Comparison of ENCODE assay signal across 1 cellular context in the genomic region with DNA sequence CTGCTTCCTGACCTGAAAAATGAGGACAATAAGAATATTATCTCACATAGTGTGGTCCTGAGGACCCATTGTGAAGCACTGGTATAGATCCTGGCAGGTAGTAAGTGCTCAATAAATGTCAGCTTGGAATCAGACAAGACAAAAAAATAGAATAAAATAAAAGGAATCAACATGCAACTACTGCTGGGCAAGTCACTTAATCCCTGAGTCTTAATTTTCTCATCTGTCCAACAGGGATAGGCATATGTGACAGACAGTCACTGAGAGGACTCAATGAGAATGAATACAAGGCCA.
TF ChIP-seq lines count a peak whose summit lies in the region.

No MANE protein-coding gene starts in this region.

TF ChIP-seq in GM23338, 12 proteins besides CTCF, POLR2A, EP300 and RAD21 (continued from another document):
- TF ChIP-seq, protein P1, sequence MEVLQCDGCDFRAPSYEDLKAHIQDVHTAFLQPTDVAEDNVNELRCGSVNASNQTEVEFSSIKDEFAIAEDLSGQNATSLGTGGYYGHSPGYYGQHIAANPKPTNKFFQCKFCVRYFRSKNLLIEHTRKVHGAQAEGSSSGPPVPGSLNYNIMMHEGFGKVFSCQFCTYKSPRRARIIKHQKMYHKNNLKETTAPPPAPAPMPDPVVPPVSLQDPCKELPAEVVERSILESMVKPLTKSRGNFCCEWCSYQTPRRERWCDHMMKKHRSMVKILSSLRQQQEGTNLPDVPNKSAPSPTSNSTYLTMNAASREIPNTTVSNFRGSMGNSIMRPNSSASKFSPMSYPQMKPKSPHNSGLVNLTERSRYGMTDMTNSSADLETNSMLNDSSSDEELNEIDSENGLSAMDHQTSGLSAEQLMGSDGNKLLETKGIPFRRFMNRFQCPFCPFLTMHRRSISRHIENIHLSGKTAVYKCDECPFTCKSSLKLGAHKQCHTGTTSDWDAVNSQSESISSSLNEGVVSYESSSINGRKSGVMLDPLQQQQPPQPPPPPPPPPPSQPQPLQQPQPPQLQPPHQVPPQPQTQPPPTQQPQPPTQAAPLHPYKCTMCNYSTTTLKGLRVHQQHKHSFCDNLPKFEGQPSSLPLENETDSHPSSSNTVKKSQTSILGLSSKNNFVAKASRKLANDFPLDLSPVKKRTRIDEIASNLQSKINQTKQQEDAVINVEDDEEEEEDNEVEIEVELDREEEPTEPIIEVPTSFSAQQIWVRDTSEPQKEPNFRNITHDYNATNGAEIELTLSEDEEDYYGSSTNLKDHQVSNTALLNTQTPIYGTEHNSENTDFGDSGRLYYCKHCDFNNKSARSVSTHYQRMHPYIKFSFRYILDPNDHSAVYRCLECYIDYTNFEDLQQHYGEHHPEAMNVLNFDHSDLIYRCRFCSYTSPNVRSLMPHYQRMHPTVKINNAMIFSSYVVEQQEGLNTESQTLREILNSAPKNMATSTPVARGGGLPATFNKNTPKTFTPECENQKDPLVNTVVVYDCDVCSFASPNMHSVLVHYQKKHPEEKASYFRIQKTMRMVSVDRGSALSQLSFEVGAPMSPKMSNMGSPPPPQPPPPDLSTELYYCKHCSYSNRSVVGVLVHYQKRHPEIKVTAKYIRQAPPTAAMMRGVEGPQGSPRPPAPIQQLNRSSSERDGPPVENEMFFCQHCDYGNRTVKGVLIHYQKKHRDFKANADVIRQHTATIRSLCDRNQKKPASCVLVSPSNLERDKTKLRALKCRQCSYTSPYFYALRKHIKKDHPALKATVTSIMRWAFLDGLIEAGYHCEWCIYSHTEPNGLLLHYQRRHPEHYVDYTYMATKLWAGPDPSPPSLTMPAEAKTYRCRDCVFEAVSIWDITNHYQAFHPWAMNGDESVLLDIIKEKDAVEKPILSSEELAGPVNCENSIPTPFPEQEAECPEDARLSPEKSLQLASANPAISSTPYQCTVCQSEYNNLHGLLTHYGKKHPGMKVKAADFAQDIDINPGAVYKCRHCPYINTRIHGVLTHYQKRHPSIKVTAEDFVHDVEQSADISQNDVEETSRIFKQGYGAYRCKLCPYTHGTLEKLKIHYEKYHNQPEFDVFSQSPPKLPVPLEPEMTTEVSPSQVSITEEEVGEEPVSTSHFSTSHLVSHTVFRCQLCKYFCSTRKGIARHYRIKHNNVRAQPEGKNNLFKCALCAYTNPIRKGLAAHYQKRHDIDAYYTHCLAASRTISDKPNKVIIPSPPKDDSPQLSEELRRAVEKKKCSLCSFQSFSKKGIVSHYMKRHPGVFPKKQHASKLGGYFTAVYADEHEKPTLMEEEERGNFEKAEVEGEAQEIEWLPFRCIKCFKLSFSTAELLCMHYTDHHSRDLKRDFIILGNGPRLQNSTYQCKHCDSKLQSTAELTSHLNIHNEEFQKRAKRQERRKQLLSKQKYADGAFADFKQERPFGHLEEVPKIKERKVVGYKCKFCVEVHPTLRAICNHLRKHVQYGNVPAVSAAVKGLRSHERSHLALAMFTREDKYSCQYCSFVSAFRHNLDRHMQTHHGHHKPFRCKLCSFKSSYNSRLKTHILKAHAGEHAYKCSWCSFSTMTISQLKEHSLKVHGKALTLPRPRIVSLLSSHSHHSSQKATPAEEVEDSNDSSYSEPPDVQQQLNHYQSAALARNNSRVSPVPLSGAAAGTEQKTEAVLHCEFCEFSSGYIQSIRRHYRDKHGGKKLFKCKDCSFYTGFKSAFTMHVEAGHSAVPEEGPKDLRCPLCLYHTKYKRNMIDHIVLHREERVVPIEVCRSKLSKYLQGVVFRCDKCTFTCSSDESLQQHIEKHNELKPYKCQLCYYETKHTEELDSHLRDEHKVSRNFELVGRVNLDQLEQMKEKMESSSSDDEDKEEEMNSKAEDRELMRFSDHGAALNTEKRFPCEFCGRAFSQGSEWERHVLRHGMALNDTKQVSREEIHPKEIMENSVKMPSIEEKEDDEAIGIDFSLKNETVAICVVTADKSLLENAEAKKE (CRISPR knock-in tag; IDR thresholded peaks at IDR 0.05) = no peak
- no peak for TF ChIP-seq POLR2AphosphoS5 (IDR thresholded peaks at IDR 0.05; ENCODE audit: low read depth)
- no peak for TF ChIP-seq CREB1 (CRISPR knock-in tag; IDR thresholded peaks at IDR 0.05; ENCODE audit: low read depth)
- no peak for TF ChIP-seq ZNF331 (CRISPR knock-in tag; IDR thresholded peaks at IDR 0.05; ENCODE audit: low read depth)
- no peak for TF ChIP-seq ZNF114 (CRISPR knock-in tag; IDR thresholded peaks at IDR 0.05)
